In genomic region chr4:173522160-173522873, GRCh38 we compare ENCODE assay signal across 1 cellular context.
A peak's percentile ranks its signal among the peaks of the same experiment; 100 is the strongest.
TF ChIP-seq lines count a peak whose summit lies in the region.

No MANE protein-coding gene starts in this region.

TF ChIP-seq in K562, 482 proteins besides CTCF, POLR2A, EP300 and RAD21 (continued from another document and continues in another):
- TF ChIP-seq E2F8 (IDR thresholded peaks at IDR 0.05; ENCODE audit: low read depth, partially characterized antibody), result no peak
- no peak for TF ChIP-seq KLF13 (tag; IDR thresholded peaks at IDR 0.05; ENCODE audit: borderline replicate concordance, low read depth)
- TF ChIP-seq MGA (IDR thresholded peaks at IDR 0.05), result peak; percentile 74
- TF ChIP-seq ZBTB34 (CRISPR knock-in tag; IDR thresholded peaks at IDR 0.05), result no peak
- no peak for TF ChIP-seq SREBF1 (IDR thresholded peaks at IDR 0.05; ENCODE audit: borderline replicate concordance, low read depth, low read length)
- TF ChIP-seq NR2C2 (CRISPR knock-in tag; IDR thresholded peaks at IDR 0.05), result no peak
- TF ChIP-seq NR2C2 (tag; IDR thresholded peaks at IDR 0.05), result no peak
- no peak for TF ChIP-seq FOXM1 (IDR thresholded peaks at IDR 0.05; ENCODE audit: low read depth)
- no peak for TF ChIP-seq FOXM1 (CRISPR knock-in tag; IDR thresholded peaks at IDR 0.05; ENCODE audit: low read depth)
- TF ChIP-seq POLR2B (IDR thresholded peaks at IDR 0.05; ENCODE audit: low read depth, partially characterized antibody), result no peak
- 0 out of 2 replicates have a peak, but pooled peaks have one; percentile 46 for TF ChIP-seq CXXC5 (CRISPR knock-in tag; IDR thresholded peaks at IDR 0.05)
- TF ChIP-seq SUPT5H (IDR thresholded peaks at IDR 0.05), result 0 out of 2 replicates have a peak, but pooled peaks have one; percentile 20
- TF ChIP-seq RFX7 (CRISPR knock-in tag; IDR thresholded peaks at IDR 0.05), result no peak
- peak; percentile 70 for TF ChIP-seq CREM (IDR thresholded peaks at IDR 0.05; ENCODE audit: low read depth)
- TF ChIP-seq CEBPG (CRISPR knock-in tag; IDR thresholded peaks at IDR 0.05), result no peak
- TF ChIP-seq CEBPG (tag; conservative IDR thresholded peaks at IDR 0.05 in 1 of 2, IDR thresholded peaks at IDR 0.05 in 1 of 2), result no peak
- TF ChIP-seq ZHX1 (conservative IDR thresholded peaks at IDR 0.05; ENCODE audit: low read length), result no peak
- no peak for TF ChIP-seq MBD2 (IDR thresholded peaks at IDR 0.05; ENCODE audit: borderline replicate concordance, low read depth)
- no peak for TF ChIP-seq NUFIP1 (IDR thresholded peaks at IDR 0.05; ENCODE audit: partially characterized antibody)
- no peak for TF ChIP-seq ZNF174 (CRISPR knock-in tag; IDR thresholded peaks at IDR 0.05)
- no peak for TF ChIP-seq FOS (IDR thresholded peaks at IDR 0.05; ENCODE audit: extremely low read depth, insufficient read length)
- no peak for TF ChIP-seq U2AF2 (optimal IDR thresholded peaks at IDR 0.05; ENCODE audit: low read depth, low read length)
- TF ChIP-seq ZNF79 (CRISPR knock-in tag; IDR thresholded peaks at IDR 0.05; ENCODE audit: low read depth), result no peak
- TF ChIP-seq MECOM (CRISPR knock-in tag; IDR thresholded peaks at IDR 0.05), result no peak
- TF ChIP-seq MNT (conservative IDR thresholded peaks at IDR 0.05), result 0 out of 4 replicates have a peak, but pooled peaks of 1 of the 2 experiments have one; percentile 25
- TF ChIP-seq BDP1 (IDR thresholded peaks at IDR 0.05; ENCODE audit: insufficient read depth, insufficient read length), result no peak
- no peak for TF ChIP-seq IRF1 (CRISPR knock-in tag; IDR thresholded peaks at IDR 0.05; ENCODE audit: borderline replicate concordance)
- TF ChIP-seq NCOA6 (IDR thresholded peaks at IDR 0.05), result no peak
- TF ChIP-seq CBFA2T3 (IDR thresholded peaks at IDR 0.05), result peak; percentile 65
- TF ChIP-seq ZNF277 (CRISPR knock-in tag; IDR thresholded peaks at IDR 0.05; ENCODE audit: borderline replicate concordance), result no peak
- TF ChIP-seq ZNF639 (CRISPR knock-in tag; conservative IDR thresholded peaks at IDR 0.05 in 1 of 2, IDR thresholded peaks at IDR 0.05 in 1 of 2), result no peak
- TF ChIP-seq RAD51 (IDR thresholded peaks at IDR 0.05; ENCODE audit: borderline replicate concordance, low read depth), result no peak
